In the genomic region with DNA sequence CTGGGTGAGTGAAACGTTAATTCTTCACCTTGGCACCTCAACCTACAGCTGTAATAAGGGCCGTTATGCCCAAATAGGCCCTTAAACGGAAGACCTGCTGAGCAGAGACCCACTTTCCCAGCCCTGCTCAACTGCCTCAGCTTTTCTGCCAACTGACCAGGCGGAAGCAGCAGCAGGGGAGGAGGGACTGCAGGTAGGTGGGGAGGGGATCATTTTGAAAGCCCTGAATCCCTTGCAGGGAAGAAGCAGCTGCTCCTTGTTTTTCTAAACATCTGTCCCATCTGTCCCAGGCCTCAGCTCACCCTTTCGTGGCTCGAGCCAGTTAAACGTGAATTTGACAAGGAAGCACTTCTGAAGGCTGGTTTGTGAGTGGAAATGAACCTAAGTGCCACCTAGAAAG, we compare ENCODE assay signal across 8 cellular contexts. TPM values are rescaled to one million over a fixed set of nuclear protein-coding genes. Genes with fewer than 3 reads are reported as not detected.
DNase-seq lines count a peak whose midpoint lies in the region; ATAC-seq and TF ChIP-seq lines count a peak whose summit lies in the region.

No MANE protein-coding gene starts in this region.

- no peaks in the 10 kb centered on the region for H3K27me3 Mint-ChIP-seq in CD8-positive, alpha-beta memory T cell
- H3K27me3 Mint-ChIP-seq in central memory CD8-positive, alpha-beta T cell, result no peaks in the 10 kb centered on the region

- TF ChIP-seq EP300 in neural cell (conservative IDR thresholded peaks at IDR 0.05; ENCODE audit: poor library complexity, severe bottlenecking), result no peak

- H3K36me3 Mint-ChIP-seq in CD8-positive, alpha-beta memory T cell, result peaks cover 0 to 10% (median 3%) of the 10 kb centered on the region in 3 donors
- H3K36me3 Mint-ChIP-seq in central memory CD8-positive, alpha-beta T cell (ENCODE audit: insufficient read depth), result peaks cover 15% of the 10 kb centered on the region

- no peaks in the 10 kb centered on the region for H4K20me1 ChIP-seq in neural cell (ENCODE audit: insufficient read depth)

- CTCF ChIA-PET in CD8-positive, alpha-beta memory T cell (lab: Charles Lee), result interaction anchor here (1.0 to 2.0 kb wide), 4 partner anchors 217 to 529 kb away, joined by 3 to 7 read pairs (median 3); partner anchors contain the start of gene EOMES

- no peaks in the 10 kb centered on the region for H3K9me2 ChIP-seq in neural cell (ENCODE audit: insufficient read depth, low read length)

- no peak for TF ChIP-seq CTCF in neural cell (IDR thresholded peaks at IDR 0.05; ENCODE audit: poor library complexity, severe bottlenecking)

- no peaks in the 10 kb centered on the region for H3K9me3 ChIP-seq in CD8-positive, alpha-beta memory T cell (ENCODE audit: low read length)
- no peaks in the 10 kb centered on the region for H3K9me3 ChIP-seq in neural cell (ENCODE audit: low read length)

- TF ChIP-seq POLR2A in GM18505 (IDR thresholded peaks at IDR 0.05; ENCODE audit: borderline replicate concordance, extremely low read depth, insufficient read depth, insufficient read length), result no peak

- H3K4me3 Mint-ChIP-seq in CD8-positive, alpha-beta memory T cell, result peak overlapping the region; percentile 70 to 98 (median 94)
- H3K4me3 Mint-ChIP-seq in central memory CD8-positive, alpha-beta T cell, result peak overlapping the region; percentile 89

- no peaks in the 10 kb centered on the region for H3K79me2 ChIP-seq in neural cell (replicated peaks; ENCODE audit: insufficient read depth, low read length)

- POLR2A ChIA-PET in CD8-positive, alpha-beta memory T cell (lab: Charles Lee), result no interaction called here

- H2AFZ ChIP-seq in neural cell (ENCODE audit: low read depth, low read length), result peak overlapping the region; percentile 92

- H3K4me2 ChIP-seq in neural cell (ENCODE audit: low read length), result peak overlapping the region; percentile 69

- H3K27me3 ChIP-seq in CD8-positive, alpha-beta memory T cell (ENCODE audit: insufficient read depth, low read length, poor library complexity, severe bottlenecking), result no peaks in the 10 kb centered on the region
- no peaks in the 10 kb centered on the region for H3K27me3 ChIP-seq in neural cell (ENCODE audit: insufficient read depth, low read depth, low read length)

- peaks cover 43% of the 10 kb centered on the region for H3K4me1 ChIP-seq in CD8-positive, alpha-beta memory T cell (ENCODE audit: insufficient read depth, low read length)

- TF ChIP-seq RAD21 in neural cell (conservative IDR thresholded peaks at IDR 0.05), result no peak

- H3K4me1 Mint-ChIP-seq in CD8-positive, alpha-beta memory T cell, result peaks cover 69 to 90% (median 83%) of the 10 kb centered on the region in 3 donors
- peaks cover 73% of the 10 kb centered on the region for H3K4me1 Mint-ChIP-seq in central memory CD8-positive, alpha-beta T cell

- no peak overlapping the region for H3K9ac ChIP-seq in neural cell (ENCODE audit: low read length)

- peak overlapping the region; percentile 78 for H3K4me3 ChIP-seq in CD8-positive, alpha-beta memory T cell (ENCODE audit: low read length)
- peak overlapping the region; percentile 83 for H3K4me3 ChIP-seq in neural cell (ENCODE audit: low read length)

- no peak for DNase-seq in CD8-positive, alpha-beta memory T cell
- peak; percentile 15 for DNase-seq in NCI-H1092 (lab: John Stamatoyannopoulos, UW)
- DNase-seq in central memory CD8-positive, alpha-beta T cell (ENCODE audit: low spot score in 2 of 2), result no peak
- no peak for DNase-seq in NCI-H510A (lab: John Stamatoyannopoulos, UW)
- no peak for DNase-seq in superior temporal gyrus (ENCODE audit: extremely low spot score)

- no peaks in the 10 kb centered on the region for H3K36me3 ChIP-seq in CD8-positive, alpha-beta memory T cell (ENCODE audit: insufficient read depth, low read length)
- H3K36me3 ChIP-seq in neural cell (ENCODE audit: insufficient read depth, low read length), result no peaks in the 10 kb centered on the region

- ATAC-seq in central memory CD8-positive, alpha-beta T cell (replicated peaks; ENCODE audit: extremely low read depth, poor library complexity, severe bottlenecking), result no peak
- no peak for ATAC-seq in HG03460 (IDR thresholded peaks at IDR 0.05; ENCODE audit: unreplicated experiment)
- ATAC-seq in GM18505 (IDR thresholded peaks at IDR 0.05; ENCODE audit: unreplicated experiment), result no peak

- no peak overlapping the region for H3K27ac ChIP-seq in CD8-positive, alpha-beta memory T cell (ENCODE audit: low read depth, low read length)
- H3K27ac ChIP-seq in neural cell (ENCODE audit: low read length), result no peak overlapping the region

- H3K27ac Mint-ChIP-seq in CD8-positive, alpha-beta memory T cell, result peak overlapping the region in 3 of 8 donors; percentile 91 to 92 (median 91)
- peak overlapping the region; percentile 76 for H3K27ac Mint-ChIP-seq in central memory CD8-positive, alpha-beta T cell (ENCODE audit: low read depth)

- no peaks in the 10 kb centered on the region for H3F3A ChIP-seq in neural cell (ENCODE audit: insufficient read depth, low read length, poor library complexity, severe bottlenecking)

- peaks cover 0 to under 1% (median 0%) of the 10 kb centered on the region in 5 donors for H3K9me3 Mint-ChIP-seq in CD8-positive, alpha-beta memory T cell
- no peaks in the 10 kb centered on the region for H3K9me3 Mint-ChIP-seq in central memory CD8-positive, alpha-beta T cell

TF ChIP-seq in neural cell, 6 proteins besides CTCF, POLR2A, EP300 and RAD21:
- TF ChIP-seq TAF1 (IDR thresholded peaks at IDR 0.05; ENCODE audit: low read depth) (no peak), POLR2AphosphoS5 (IDR thresholded peaks at IDR 0.05) (no peak), MXI1 (conservative IDR thresholded peaks at IDR 0.05; ENCODE audit: poor library complexity, severe bottlenecking) (no peak), EZH2 (IDR thresholded peaks at IDR 0.05; ENCODE audit: borderline replicate concordance, insufficient read depth, low read length, poor library complexity, severe bottlenecking) (no peak), SMC3 (conservative IDR thresholded peaks at IDR 0.05; ENCODE audit: poor library complexity) (no peak), REST (IDR thresholded peaks at IDR 0.05; ENCODE audit: borderline replicate concordance) (no peak)

RNA-seq across cellular contexts. Expression of gene CMC1, which starts 1.0 kb away (rescaled TPM):
- 10 to 100 TPM; 46.3 to 50.1 TPM for total RNA-seq in CD8-positive, alpha-beta memory T cell
- polyA plus RNA-seq in CD8-positive, alpha-beta memory T cell, result 205 TPM
- polyA plus RNA-seq in neural cell, result 8.1 and 8.7 TPM in 2 replicates
- polyA minus RNA-seq in neural cell, result 6.3 and 9.1 TPM in 2 replicates

Comparison
In these comparisons a context has a peak if more than half of its experiments do, and no peak if none do; other contexts are left out.
1. RNA of gene CMC1, which starts 1.0 kb away (polyA plus RNA-seq): 205 TPM in CD8-positive, alpha-beta memory T cell (single experiment); 8.1 to 8.7 TPM in neural cell; every median in the first group is over 10 times any median in the second.